ENCODE assay signal across 22 cellular contexts in the genomic region with DNA sequence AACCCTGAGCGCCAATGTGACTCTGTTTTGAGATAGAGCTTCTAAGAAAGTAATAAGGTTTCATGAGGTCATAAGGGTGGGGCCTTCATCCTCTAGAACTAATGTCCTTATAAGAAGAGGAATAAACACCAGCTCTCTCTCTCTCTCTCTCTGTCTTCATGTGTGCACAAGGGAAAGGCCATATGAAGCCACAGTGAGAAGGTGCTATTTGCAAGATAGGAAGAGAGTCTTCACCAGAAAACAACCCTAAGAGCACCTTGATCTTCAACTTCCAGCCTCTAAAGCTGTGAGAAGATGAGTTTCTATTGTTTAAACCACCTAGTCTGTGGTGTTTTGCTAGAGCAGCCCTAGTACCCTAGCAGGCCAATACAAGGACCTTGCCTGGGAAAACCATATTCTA. TPM values are rescaled to one million over a fixed set of nuclear protein-coding genes. Genes with fewer than 3 reads are reported as not detected.
DNase-seq lines count a peak whose midpoint lies in the region; ATAC-seq lines count a peak whose summit lies in the region.
"Had no signal": no experiment of that assay in that cellular context is flagged by ENCODE, and none has a peak within 500 bp of the region (broad histone marks: within the 10 kb centered on the region; RNA-seq: fewer than 3 reads in every experiment).

No MANE protein-coding gene starts in this region.

- intact Hi-C loops in activated CD4-positive, alpha-beta memory T cell treated with anti-CD3 and anti-CD28 coated beads for 36 hours (cut with micrococcal nuclease) = no loop called here

- H3K4me1 ChIP-seq in thymus (ENCODE audit: control insufficient read depth, insufficient read depth, low read length) = peaks cover 11% of the 10 kb centered on the region
- H3K4me1 ChIP-seq: colonic mucosa, HAP-1, thyroid gland had no signal

- H3K9me3 ChIP-seq in thymus (ENCODE audit: control insufficient read depth) = no peaks in the 10 kb centered on the region
- H3K9me3 ChIP-seq: adrenal gland, colonic mucosa, HAP-1, neutrophil, thyroid gland had no signal

- no peak overlapping the region for H3K4me3 ChIP-seq in thymus (ENCODE audit: low read length)
- H3K4me3 ChIP-seq: adrenal gland, colonic mucosa, HAP-1, K562, thyroid gland had no signal

- peak overlapping the region; percentile 33 for H3K27ac Mint-ChIP-seq in activated naive CD4-positive, alpha-beta T cell treated with anti-CD3 and anti-CD28 coated beads, Interleukin-2, amount 10 ng/mL, durations not matched to agents 7 days and 5 days
- H3K27ac Mint-ChIP-seq in activated CD4-positive, alpha-beta memory T cell treated with anti-CD3 and anti-CD28 coated beads for 36 hours = peak overlapping the region; percentile 30
- H3K27ac Mint-ChIP-seq in effector memory CD8-positive, alpha-beta T cell = peak overlapping the region; percentile 89 to 94

- WGBS in thymus = 94% methylated on average over 1 of the region's 1 CpG

- no peaks in the 10 kb centered on the region for H3K27me3 ChIP-seq in thymus (ENCODE audit: control insufficient read depth, insufficient read depth)
- H3K27me3 ChIP-seq: adrenal gland, brain microvascular endothelial cell, colonic mucosa, neutrophil, thyroid gland had no signal

- POLR2A ChIA-PET in activated CD4-positive, alpha-beta memory T cell treated with anti-CD3 and anti-CD28 coated beads for 36 hours (lab: Charles Lee) = no interaction called here

- peaks cover 2% of the 10 kb centered on the region for H3K9me3 Mint-ChIP-seq in activated naive CD4-positive, alpha-beta T cell treated with anti-CD3 and anti-CD28 coated beads, Interleukin-2, amount 10 ng/mL, durations not matched to agents 7 days and 5 days
- no peaks in the 10 kb centered on the region for H3K9me3 Mint-ChIP-seq in activated CD4-positive, alpha-beta memory T cell treated with anti-CD3 and anti-CD28 coated beads for 36 hours
- H3K9me3 Mint-ChIP-seq in effector memory CD8-positive, alpha-beta T cell = no peaks in the 10 kb centered on the region
- H3K9me3 Mint-ChIP-seq: CD14-positive monocyte had no signal

- CTCF ChIA-PET in activated naive CD4-positive, alpha-beta T cell treated with anti-CD3 and anti-CD28 coated beads, Interleukin-2, amount 10 ng/mL, durations not matched to agents 7 days and 5 days (lab: Charles Lee) = interaction anchor here (2.0 to 3.2 kb wide), 2 partner anchors 12 to 16 kb away, joined by 4 to 11 read pairs; no protein-coding TSS in a partner anchor
- CTCF ChIA-PET in activated CD4-positive, alpha-beta memory T cell treated with anti-CD3 and anti-CD28 coated beads for 36 hours (lab: Charles Lee) = interaction anchor here (1.2 to 4.8 kb wide), 4 partner anchors 9 to 16 kb away, joined by 3 to 30 read pairs (median 6); no protein-coding TSS in a partner anchor

- no peaks in the 10 kb centered on the region for H3K36me3 ChIP-seq in thymus (ENCODE audit: control insufficient read depth, insufficient read depth)
- H3K36me3 ChIP-seq: adrenal gland, brain microvascular endothelial cell, colonic mucosa, HAP-1, neutrophil, thyroid gland had no signal

- no peaks in the 10 kb centered on the region for H3K27me3 Mint-ChIP-seq in activated naive CD4-positive, alpha-beta T cell treated with anti-CD3 and anti-CD28 coated beads, Interleukin-2, amount 10 ng/mL, durations not matched to agents 7 days and 5 days
- no peaks in the 10 kb centered on the region for H3K27me3 Mint-ChIP-seq in activated CD4-positive, alpha-beta memory T cell treated with anti-CD3 and anti-CD28 coated beads for 36 hours
- H3K27me3 Mint-ChIP-seq in effector memory CD8-positive, alpha-beta T cell = no peaks in the 10 kb centered on the region

- H3K36me3 Mint-ChIP-seq in activated naive CD4-positive, alpha-beta T cell treated with anti-CD3 and anti-CD28 coated beads, Interleukin-2, amount 10 ng/mL, durations not matched to agents 7 days and 5 days = peaks cover 67% of the 10 kb centered on the region
- peaks cover 17% of the 10 kb centered on the region for H3K36me3 Mint-ChIP-seq in activated CD4-positive, alpha-beta memory T cell treated with anti-CD3 and anti-CD28 coated beads for 36 hours
- no peaks in the 10 kb centered on the region for H3K36me3 Mint-ChIP-seq in effector memory CD8-positive, alpha-beta T cell (ENCODE audit: insufficient read depth)

- peak; percentile 64 for ATAC-seq in effector memory CD8-positive, alpha-beta T cell (replicated peaks)
- ATAC-seq: K562, PC-3 had no signal

- DNase-seq in activated naive CD4-positive, alpha-beta T cell treated with anti-CD3 and anti-CD28 coated beads, Interleukin-2, amount 10 ng/mL, durations not matched to agents 7 days and 5 days = no peak
- DNase-seq in activated naive CD4-positive, alpha-beta T cell treated with Interleukin-2 at 50 U/mL for 16 hours = no peak
- DNase-seq in activated CD4-positive, alpha-beta memory T cell treated with anti-CD3 and anti-CD28 coated beads for 36 hours = no peak
- no peak for DNase-seq in effector memory CD8-positive, alpha-beta T cell
- DNase-seq in NCI-H146 treated with DMSO at 0.1 percent for 48 hours (lab: John Stamatoyannopoulos, UW; ENCODE audit: unreplicated experiment) = no peak
- no peak for DNase-seq in NCI-H524 (lab: John Stamatoyannopoulos, UW)
- no peak for DNase-seq in ecto neural progenitor cell (ENCODE audit: low spot score)
- DNase-seq: activated CD4-positive, alpha-beta T cell treated with anti-CD3 and anti-CD28 coated beads for 4 hours; adrenal gland; brain microvascular endothelial cell; colonic mucosa; DMS153; MM.1S; NCI-H187; PC-3; Right ventricle myocardium superior; thyroid gland had no signal

- no peak overlapping the region for H3K4me3 Mint-ChIP-seq in activated naive CD4-positive, alpha-beta T cell treated with anti-CD3 and anti-CD28 coated beads, Interleukin-2, amount 10 ng/mL, durations not matched to agents 7 days and 5 days
- H3K4me3 Mint-ChIP-seq in activated CD4-positive, alpha-beta memory T cell treated with anti-CD3 and anti-CD28 coated beads for 36 hours = no peak overlapping the region
- H3K4me3 Mint-ChIP-seq in effector memory CD8-positive, alpha-beta T cell = peak overlapping the region in 1 of 2 donors; percentile 17
- H3K4me3 Mint-ChIP-seq: CD14-positive monocyte had no signal

- peak overlapping the region; percentile 43 for H3K27ac ChIP-seq in thymus (ENCODE audit: low read depth)
- H3K27ac ChIP-seq: adrenal gland, brain microvascular endothelial cell, colonic mucosa, neutrophil, thyroid gland had no signal

- peaks cover 91% of the 10 kb centered on the region for H3K4me1 Mint-ChIP-seq in activated naive CD4-positive, alpha-beta T cell treated with anti-CD3 and anti-CD28 coated beads, Interleukin-2, amount 10 ng/mL, durations not matched to agents 7 days and 5 days
- peaks cover 89% of the 10 kb centered on the region for H3K4me1 Mint-ChIP-seq in activated CD4-positive, alpha-beta memory T cell treated with anti-CD3 and anti-CD28 coated beads for 36 hours (ENCODE audit: low read depth)
- H3K4me1 Mint-ChIP-seq in effector memory CD8-positive, alpha-beta T cell (ENCODE audit: low read depth in 2 of 2) = peaks cover 57 to 86% of the 10 kb centered on the region in 2 donors

RNA-seq across cellular contexts. Expression of gene DOCK10, which starts 55.8 kb away (rescaled TPM):
- total RNA-seq in activated CD4-positive, alpha-beta memory T cell treated with anti-CD3 and anti-CD28 coated beads for 36 hours = 100 to 1,000 TPM; 134 to 139 TPM
- 16.2 TPM for polyA plus RNA-seq in thymus

Comparison
In these comparisons a context has a peak if more than half of its experiments do, and no peak if none do; other contexts are left out.
1. H3K27ac Mint-ChIP-seq: peak in every context shown above with its lines; median percentile 92 in effector memory CD8-positive, alpha-beta T cell; 33 in activated naive CD4-positive, alpha-beta T cell treated with anti-CD3 and anti-CD28 coated beads, Interleukin-2, amount 10 ng/mL, durations not matched to agents 7 days and 5 days; 30 in activated CD4-positive, alpha-beta memory T cell treated with anti-CD3 and anti-CD28 coated beads for 36 hours.